In the genomic region with DNA sequence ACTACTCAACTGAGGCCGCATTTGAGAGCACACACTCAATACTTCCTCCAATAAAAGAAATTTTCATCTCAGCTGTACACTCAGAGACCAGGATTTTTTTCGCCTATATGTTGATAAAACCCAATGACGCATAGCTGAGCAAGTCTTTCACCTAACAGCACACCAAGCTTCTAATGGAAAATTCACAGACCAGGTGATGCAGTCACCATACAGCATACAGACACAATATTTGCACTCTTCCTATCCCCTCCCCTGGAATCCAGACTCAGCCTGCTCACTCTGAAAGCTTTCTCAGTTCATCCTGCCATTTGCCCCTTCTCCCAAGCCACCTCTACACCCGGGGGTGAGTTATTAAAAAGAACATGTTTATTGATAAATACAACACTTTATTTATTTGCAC, we compare ENCODE assay signal across 8 cellular contexts. TPM values are rescaled to one million over a fixed set of nuclear protein-coding genes. Genes with fewer than 3 reads are reported as not detected.
DNase-seq lines count a peak whose midpoint lies in the region; ATAC-seq and TF ChIP-seq lines count a peak whose summit lies in the region.

No MANE protein-coding gene starts in this region.

- H2AFZ ChIP-seq in PC-9 = peak overlapping the region; percentile 90

- H3K9me3 ChIP-seq in PC-9 (ENCODE audit: insufficient read depth, low read depth) = no peaks in the 10 kb centered on the region

- H3K36me3 ChIP-seq in PC-9 (ENCODE audit: low read depth) = peaks cover 3% of the 10 kb centered on the region; the same call in 1 of the 2 replicates

- intact Hi-C loops in PC-9 (cut with micrococcal nuclease; ENCODE audit: unreplicated experiment) = loop anchor here (5.0 to 10.0 kb wide), 5 partner anchors 92 to 644 kb away; no protein-coding TSS in a partner anchor

- H3K27me3 Mint-ChIP-seq in nephron (ENCODE audit: low read depth) = peaks cover 3% of the 10 kb centered on the region

- peak overlapping the region; percentile 99 for H3K4me2 ChIP-seq in PC-9

- peaks cover 47% of the 10 kb centered on the region for H3K79me2 ChIP-seq in PC-9 (ENCODE audit: low read depth)

- H3K27ac Mint-ChIP-seq in nephron = peak overlapping the region; percentile 96 to 100 (median 100)

- DNase-seq in AG10803 (ENCODE audit: low read depth) = peak; percentile 15
- peak; percentile 25 to 82 for DNase-seq in PC-9
- peak; percentile 51 for DNase-seq in dermis blood vessel endothelial cell
- no peak for DNase-seq in NCI-H187 (lab: John Stamatoyannopoulos, UW)
- DNase-seq in AG08395 (ENCODE audit: low spot score) = no peak
- no peak for DNase-seq in substantia nigra (lab: John Stamatoyannopoulos, UW)

- CTCF ChIA-PET in PC-9 (lab: Charles Lee) = no interaction called here

- no TSS peak for BruUV-seq in PC-9 (replicated peaks; lab: Mats Ljungman, UMichigan)

- no peaks in the 10 kb centered on the region for H3K27me3 ChIP-seq in PC-9 (ENCODE audit: insufficient read depth, low read depth)

- peaks cover 51% of the 10 kb centered on the region for H3K4me1 Mint-ChIP-seq in nephron

- no peaks in the 10 kb centered on the region for H3K9me3 Mint-ChIP-seq in nephron

- H4K20me1 ChIP-seq in PC-9 (ENCODE audit: insufficient read depth) = no peaks in the 10 kb centered on the region

- no peaks in the 10 kb centered on the region for H3K9me2 ChIP-seq in PC-9 (ENCODE audit: insufficient read depth)

- peak; percentile 13 for ATAC-seq in GM21576 (IDR thresholded peaks at IDR 0.05; ENCODE audit: unreplicated experiment)

- H3K4me3 ChIP-seq in AG10803 (ENCODE audit: low read length) (peak overlapping the region; percentile 74), PC-9 (peak overlapping the region; percentile 70)

- H3K27ac ChIP-seq in PC-9 = peak overlapping the region; percentile 95
- no peak overlapping the region for H3K27ac ChIP-seq in substantia nigra (ENCODE audit: low read depth, low read length, poor library complexity, severe bottlenecking)

- peaks cover 30% of the 10 kb centered on the region for H3K4me1 ChIP-seq in PC-9 (replicated peaks; ENCODE audit: insufficient read depth)

- H3K36me3 Mint-ChIP-seq in nephron (ENCODE audit: low read depth) = peaks cover 7% of the 10 kb centered on the region

- no peak for TF ChIP-seq CTCF in AG10803 (conservative IDR thresholded peaks at IDR 0.05; ENCODE audit: low read length)
- no peak for TF ChIP-seq CTCF in PC-9 (conservative IDR thresholded peaks at IDR 0.05)
- TF ChIP-seq CTCF in nephron (IDR thresholded peaks at IDR 0.05; ENCODE audit: unreplicated experiment in 3 of 3) = no peak

- H3K4me3 Mint-ChIP-seq in nephron = peak overlapping the region; percentile 94 to 98 (median 95)

- POLR2A ChIA-PET in PC-9 (lab: Charles Lee; ENCODE audit: unreplicated experiment) = interaction anchor here (0.6 to 0.7 kb wide), 2 partner anchors 19 to 72 kb away, joined by 3 to 4 read pairs; no protein-coding TSS in a partner anchor

- peaks cover 36% of the 10 kb centered on the region for H3F3A ChIP-seq in PC-9 (ENCODE audit: insufficient read depth, low read depth)

RNA-seq across cellular contexts. Expression of a gene that starts 1.7 kb away (rescaled TPM):
- 41.2 and 54.0 TPM in 2 replicates for total RNA-seq in PC-9 (2021)
- total RNA-seq in dermis blood vessel endothelial cell = 98.7 and 104 TPM in 2 replicates

Comparison
In these comparisons a context has a peak if more than half of its experiments do, and no peak if none do; other contexts are left out.
1. DNase-seq: peak in AG10803 (single experiment), PC-9 (2 of 2) and dermis blood vessel endothelial cell (single experiment); none in NCI-H187 (0 of 2), AG08395 (single experiment) and substantia nigra (0 of 49).